In the genomic region with DNA sequence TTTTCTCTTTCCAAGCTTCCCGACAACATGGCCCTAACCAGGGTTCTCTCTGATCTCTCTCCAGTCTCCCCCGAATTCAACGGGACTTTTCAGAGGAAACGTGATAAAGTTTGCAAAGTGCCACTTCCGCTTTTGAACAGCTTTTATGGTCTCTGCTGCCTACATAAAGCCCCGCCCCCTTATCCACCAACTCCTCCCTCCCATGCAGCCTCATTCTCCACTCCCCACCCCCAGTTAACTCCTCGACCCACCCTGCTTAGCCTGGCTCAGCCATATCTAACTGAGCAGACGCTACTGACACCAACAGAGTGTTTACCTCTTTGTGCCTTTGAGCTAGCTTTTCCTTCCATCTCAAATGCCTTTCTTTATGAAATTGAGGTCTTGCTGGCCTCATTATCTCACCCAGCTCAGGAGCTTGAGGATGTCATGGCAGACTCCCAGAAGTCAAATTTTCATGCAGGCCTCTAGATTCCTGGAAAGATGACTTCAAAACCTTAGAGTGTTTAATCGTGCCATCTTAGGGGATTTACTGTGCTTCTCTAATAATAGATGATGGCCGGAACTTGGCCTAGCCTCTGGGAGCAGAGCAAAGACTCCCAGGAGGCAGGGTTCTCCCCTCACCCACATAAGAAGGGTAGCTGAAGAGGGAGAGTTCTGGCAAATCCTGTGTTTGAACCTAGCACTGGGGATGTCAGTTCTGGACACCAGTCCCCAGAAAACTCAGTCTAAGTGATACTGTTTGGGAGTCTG, we compare ENCODE assay signal across 8 cellular contexts.
DNase-seq lines count a peak whose midpoint lies in the region; ATAC-seq lines count a peak whose summit lies in the region.

No MANE protein-coding gene starts in this region.

- no peaks in the 10 kb centered on the region for H3K9me3 Mint-ChIP-seq in activated T-cell treated with anti-CD3 and anti-CD28 coated beads, Interleukin-2, amount 50 U/mL, for 4 hours

- peak overlapping the region; percentile 42 for H3K4me3 Mint-ChIP-seq in activated T-cell treated with anti-CD3 and anti-CD28 coated beads, Interleukin-2, amount 50 U/mL, for 4 hours

- no peaks in the 10 kb centered on the region for H3K27me3 Mint-ChIP-seq in activated T-cell treated with anti-CD3 and anti-CD28 coated beads, Interleukin-2, amount 50 U/mL, for 4 hours (ENCODE audit: low read depth)

- DNase-seq in NOMO-1 treated with dmso at 0.1 percent for 144 hours (lab: John Stamatoyannopoulos, UW; ENCODE audit: unreplicated experiment) (peak; percentile 51), COR-L47 (lab: John Stamatoyannopoulos, UW) (no peak), LoVo (ENCODE audit: low spot score) (no peak), NCI-H2227 (lab: John Stamatoyannopoulos, UW; ENCODE audit: unreplicated experiment) (no peak)
- peak; percentile 53 for DNase-seq in activated T-cell treated with anti-CD3 and anti-CD28 coated beads, Interleukin-2, amount 50 U/mL, for 4 hours
- peak; percentile 36 to 50 for DNase-seq in stimulated activated CD4-positive, alpha-beta T cell treated with anti-CD3 and anti-CD28 coated beads, Interleukin-15, amount 100 ng/mL, for 48 hours (ENCODE audit: low read depth in 2 of 2)

- ATAC-seq in GM21526 (IDR thresholded peaks at IDR 0.05; ENCODE audit: low FRiP score, unreplicated experiment) = peak; percentile 55
- ATAC-seq in activated T-cell treated with anti-CD3 and anti-CD28 coated beads, Interleukin-2, amount 50 U/mL, for 4 hours = peak; percentile 85 to 91
- no peak for ATAC-seq in HG02759 (IDR thresholded peaks at IDR 0.05; ENCODE audit: unreplicated experiment)

- no peaks in the 10 kb centered on the region for H3K36me3 Mint-ChIP-seq in activated T-cell treated with anti-CD3 and anti-CD28 coated beads, Interleukin-2, amount 50 U/mL, for 4 hours (ENCODE audit: insufficient read depth)

- peaks cover 40% of the 10 kb centered on the region for H3K4me1 Mint-ChIP-seq in activated T-cell treated with anti-CD3 and anti-CD28 coated beads, Interleukin-2, amount 50 U/mL, for 4 hours (ENCODE audit: low read depth)

Comparison
In these comparisons a context has a peak if more than half of its experiments do, and no peak if none do; other contexts are left out.
1. DNase-seq: peak in NOMO-1 treated with dmso at 0.1 percent for 144 hours (single experiment), activated T-cell treated with anti-CD3 and anti-CD28 coated beads, Interleukin-2, amount 50 U/mL, for 4 hours (single experiment) and stimulated activated CD4-positive, alpha-beta T cell treated with anti-CD3 and anti-CD28 coated beads, Interleukin-15, amount 100 ng/mL, for 48 hours (2 of 2); none in COR-L47 (single experiment), LoVo (single experiment) and NCI-H2227 (single experiment).